ENCODE assay signal across 11 cellular contexts in genomic region chrX:17692709-17693346, GRCh38. TPM values are rescaled to one million over a fixed set of nuclear protein-coding genes. Genes with fewer than 3 reads are reported as not detected.
DNase-seq lines count a peak whose midpoint lies in the region; ATAC-seq and TF ChIP-seq lines count a peak whose summit lies in the region.
"Had no signal": no experiment of that assay in that cellular context is flagged by ENCODE, and none has a peak within 500 bp of the region (broad histone marks: within the 10 kb centered on the region; RNA-seq: fewer than 3 reads in every experiment).

No MANE protein-coding gene starts in this region.

- H3K27ac ChIP-seq in A673 (ENCODE audit: low read depth, low read length, poor library complexity, severe bottlenecking) (no peak overlapping the region), upper lobe of right lung (no peak overlapping the region), testis (no peak overlapping the region)

- TF ChIP-seq CTCF in A673 (conservative IDR thresholded peaks at IDR 0.05; ENCODE audit: low read depth, low read length) (no peak), upper lobe of right lung (IDR thresholded peaks at IDR 0.05) (no peak), testis (IDR thresholded peaks at IDR 0.05) (no peak)

- WGBS in testis, 2 donors, result 84 to 96% methylated on average over 4 to 5 of the region's 5 CpGs

- intact Hi-C loops in A673 (cut with micrococcal nuclease; ENCODE audit: unreplicated experiment) (loop anchor here (5.0 kb wide), 2 partner anchors 451 to 571 kb away; no protein-coding TSS in a partner anchor), upper lobe of right lung (cut with DNase I) (no loop called here), testis (cut with DNase I; ENCODE audit: low total_unique reads) (no loop called here)

- H3K27me3 ChIP-seq in A673 (replicated peaks; ENCODE audit: insufficient read depth, low read depth, low read length, poor library complexity) (peaks cover 5% of the 10 kb centered on the region), upper lobe of right lung (no peaks in the 10 kb centered on the region), testis (no peaks in the 10 kb centered on the region)

- ATAC-seq in GM21367 (IDR thresholded peaks at IDR 0.05; ENCODE audit: unreplicated experiment), result peak; percentile 44
- no peak for ATAC-seq in upper lobe of right lung
- no peak for ATAC-seq in GM18511 (IDR thresholded peaks at IDR 0.05; ENCODE audit: unreplicated experiment)
- ATAC-seq: natural killer cell treated with Interleukin-12 subunit alpha and Interleukin-12 subunit beta and Interleukin-15 and Interleukin-18, amount 100 ng/mL, for 72 hours had no signal

- no peak overlapping the region for H3K4me3 ChIP-seq in A673 (ENCODE audit: low read depth, low read length, poor library complexity, severe bottlenecking)
- H3K4me3 ChIP-seq in upper lobe of right lung, result no peak overlapping the region
- H3K4me3 ChIP-seq in testis, result no peak overlapping the region

- POLR2A ChIA-PET in A673 (lab: Charles Lee; ENCODE audit: low non-redundant PET), result no interaction called here

- DNase-seq in A673 (ENCODE audit: low spot score), result peak; percentile 24
- peak; percentile 6 for DNase-seq in NCI-H2196 treated with DMSO at 0.1 percent for 48 hours (lab: John Stamatoyannopoulos, UW; ENCODE audit: unreplicated experiment)
- DNase-seq in dedifferentiated amniotic fluid mesenchymal stem cell (ENCODE audit: extremely low spot score), result peak; percentile 51
- DNase-seq in NCI-H1048 (lab: John Stamatoyannopoulos, UW), result no peak
- no peak for DNase-seq in upper lobe of right lung
- no peak for DNase-seq in testis
- DNase-seq: activated B cell treated with CpG ODN at 0.5 μM for 24 hours, head of caudate nucleus had no signal

- H3K36me3 ChIP-seq in A673 (ENCODE audit: insufficient read depth, low read length, poor library complexity, severe bottlenecking) (no peaks in the 10 kb centered on the region), upper lobe of right lung (no peaks in the 10 kb centered on the region), testis (ENCODE audit: low read depth, missing control alignments) (no peaks in the 10 kb centered on the region)

- H3K9me3 ChIP-seq in A673 (ENCODE audit: low read depth, low read length, poor library complexity, severe bottlenecking), result no peaks in the 10 kb centered on the region
- no peaks in the 10 kb centered on the region for H3K9me3 ChIP-seq in upper lobe of right lung
- no peaks in the 10 kb centered on the region for H3K9me3 ChIP-seq in testis

- no peak for TF ChIP-seq POLR2A in testis (IDR thresholded peaks at IDR 0.05)

- BruUV-seq in A673 (replicated peaks; lab: Mats Ljungman, UMichigan), result no TSS peak

- CTCF ChIA-PET in A673 (lab: Charles Lee), result no interaction called here

- H3K4me1 ChIP-seq in A673 (ENCODE audit: insufficient read depth, low read length, poor library complexity, severe bottlenecking) (no peaks in the 10 kb centered on the region), upper lobe of right lung (no peaks in the 10 kb centered on the region), testis (no peaks in the 10 kb centered on the region)

RNA-seq across cellular contexts. Expression of gene SCML1, which starts 44.5 kb away (rescaled TPM):
- 13.0 and 14.1 TPM in 2 replicates for total RNA-seq in A673 (2021)
- 12.3 TPM for total RNA-seq in upper lobe of right lung
- total RNA-seq in testis, result 100 to 1,000 TPM in 1 of 2 donors, 10 to 100 TPM in 1; 83.4 to 112 TPM
- polyA plus RNA-seq in testis (ENCODE audit: insufficient read depth, low read depth, low replicate concordance), result 49.8 TPM

Comparison
In these comparisons a context has a peak if more than half of its experiments do, and no peak if none do; other contexts are left out.
1. DNase-seq: peak in A673 (single experiment), NCI-H2196 treated with DMSO at 0.1 percent for 48 hours (single experiment) and dedifferentiated amniotic fluid mesenchymal stem cell (single experiment); none in NCI-H1048 (single experiment), upper lobe of right lung (single experiment) and testis (single experiment).